ENCODE assay signal across 16 cellular contexts in the genomic region with DNA sequence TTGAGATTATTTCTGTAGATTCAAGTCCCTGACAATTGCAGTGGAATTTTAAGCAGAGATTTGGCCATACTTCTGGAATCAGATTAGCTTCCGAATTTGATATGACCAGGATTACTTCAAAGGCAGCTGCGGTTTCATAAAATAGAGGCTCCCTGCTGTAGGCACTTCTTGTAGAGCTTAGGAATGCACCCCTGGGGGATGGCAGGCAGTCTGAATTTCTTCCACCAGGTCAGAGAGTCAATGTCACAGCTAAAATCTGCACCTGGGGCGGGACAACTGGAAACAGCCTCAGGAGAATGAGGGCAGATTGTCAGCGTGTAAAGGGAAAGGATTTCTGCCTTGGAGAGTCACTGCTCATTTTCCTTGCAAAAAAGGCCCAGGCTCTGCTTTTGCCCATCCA.
DNase-seq lines count a peak whose midpoint lies in the region; ATAC-seq and TF ChIP-seq lines count a peak whose summit lies in the region.
"Had no signal": no experiment of that assay in that cellular context is flagged by ENCODE, and none has a peak within 500 bp of the region (broad histone marks: within the 10 kb centered on the region; RNA-seq: fewer than 3 reads in every experiment).

No MANE protein-coding gene starts in this region.

- peak overlapping the region in 8 of 11 experiments; percentile 10 to 88 (median 78); a peak in 15 of 22 replicates for H3K4me2 ChIP-seq in BLaER1 treated with 17β-estradiol and CSF1 and Interleukin-3, amounts not matched to agents 10 nM and 100 nM
- H3K4me2 ChIP-seq in Loucy (ENCODE audit: low read depth, low read length, poor library complexity, severe bottlenecking), result no peak overlapping the region

- peaks cover 0 to 10% (median 0%) of the 10 kb centered on the region in 11 experiments; a peak in 6 of 22 replicates for H3K9me3 ChIP-seq in BLaER1 treated with 17β-estradiol and CSF1 and Interleukin-3, amounts not matched to agents 10 nM and 100 nM (replicated peaks in 1 of 11)
- H3K9me3 ChIP-seq in Loucy (ENCODE audit: insufficient read depth, low read depth, low read length), result no peaks in the 10 kb centered on the region
- no peaks in the 10 kb centered on the region for H3K9me3 ChIP-seq in SJCRH30 (replicated peaks)

- H3K36me3 ChIP-seq in BLaER1 treated with 17β-estradiol and CSF1 and Interleukin-3, amounts not matched to agents 10 nM and 100 nM, result no peaks in the 10 kb centered on the region
- H3K36me3 ChIP-seq in Loucy (ENCODE audit: insufficient read depth, low read length) (no peaks in the 10 kb centered on the region), SJCRH30 (no peaks in the 10 kb centered on the region)

- no peaks in the 10 kb centered on the region for H3K79me2 ChIP-seq in Loucy (ENCODE audit: insufficient read depth, low read length)

- H3K4me3 ChIP-seq in BLaER1 treated with 17β-estradiol and CSF1 and Interleukin-3, amounts not matched to agents 10 nM and 100 nM, result no peak overlapping the region
- H3K4me3 ChIP-seq in Loucy (ENCODE audit: low read length, poor library complexity, severe bottlenecking) (no peak overlapping the region), SJCRH30 (no peak overlapping the region)

- H3K4me3 Mint-ChIP-seq in nephron, result no peak overlapping the region
- H3K4me3 Mint-ChIP-seq: CD4-positive, alpha-beta T cell; HFFc6 had no signal

- peaks cover 25 to 58% (median 55%) of the 10 kb centered on the region in 10 experiments for H3K4me1 ChIP-seq in BLaER1 treated with 17β-estradiol and CSF1 and Interleukin-3, amounts not matched to agents 10 nM and 100 nM
- H3K4me1 ChIP-seq in Loucy (ENCODE audit: insufficient read depth, low read length, poor library complexity, severe bottlenecking), result peaks cover 84% of the 10 kb centered on the region
- H3K4me1 ChIP-seq in SJCRH30, result peaks cover 9% of the 10 kb centered on the region; the same call in 1 of the 2 replicates

- peaks cover 17% of the 10 kb centered on the region for H3K4me1 Mint-ChIP-seq in nephron

- peak; percentile 24 to 46 for DNase-seq in SJCRH30
- DNase-seq in NCI-H2196 (lab: John Stamatoyannopoulos, UW; ENCODE audit: unreplicated experiment), result no peak
- DNase-seq in T-helper 1 cell, result no peak
- DNase-seq: 8988T; AML-193; C1 segment of cervical spinal cord; Calu3; CD4-positive, alpha-beta T cell; DMS 273 treated with DMSO at 0.1 percent for 48 hours; HCEC 1CT; HFFc6 had no signal

- peaks cover 10% of the 10 kb centered on the region for H3K27me3 Mint-ChIP-seq in nephron (ENCODE audit: low read depth)
- H3K27me3 Mint-ChIP-seq: CD4-positive, alpha-beta T cell had no signal

- H3K9me3 Mint-ChIP-seq in nephron, result no peaks in the 10 kb centered on the region
- H3K9me3 Mint-ChIP-seq: CD4-positive, alpha-beta T cell; HFFc6 had no signal

- H4K20me1 ChIP-seq in BLaER1 treated with 17β-estradiol and CSF1 and Interleukin-3, amounts not matched to agents 10 nM and 100 nM, result peaks cover 0 to 9% (median 0%) of the 10 kb centered on the region in 11 experiments; a peak in 1 of 22 replicates
- H4K20me1 ChIP-seq in Loucy (ENCODE audit: insufficient read depth, low read length, poor library complexity, severe bottlenecking), result no peaks in the 10 kb centered on the region

- H3K27ac ChIP-seq in BLaER1 treated with 17β-estradiol and CSF1 and Interleukin-3, amounts not matched to agents 10 nM and 100 nM, result peak overlapping the region in 4 of 11 experiments; percentile 39 to 100 (median 84); a peak in 5 of 22 replicates
- no peak overlapping the region for H3K27ac ChIP-seq in SJCRH30

- no peaks in the 10 kb centered on the region for H3K9me2 ChIP-seq in Loucy (replicated peaks; ENCODE audit: low read depth, low read length)

- TF ChIP-seq CTCF in Loucy (conservative IDR thresholded peaks at IDR 0.05; ENCODE audit: low read length), result no peak
- TF ChIP-seq CTCF in nephron (IDR thresholded peaks at IDR 0.05; ENCODE audit: unreplicated experiment in 3 of 3), result no peak

- H3K9ac ChIP-seq in BLaER1 treated with 17β-estradiol and CSF1 and Interleukin-3, amounts not matched to agents 10 nM and 100 nM, result peak overlapping the region in 1 of 11 experiments; percentile 42; a peak in 2 of 22 replicates
- H3K9ac ChIP-seq in Loucy (ENCODE audit: low read depth, low read length, poor library complexity, severe bottlenecking), result no peak overlapping the region

- ATAC-seq in GM21360 (IDR thresholded peaks at IDR 0.05; ENCODE audit: unreplicated experiment), result no peak
- no peak for ATAC-seq in GM19452 (IDR thresholded peaks at IDR 0.05; ENCODE audit: unreplicated experiment)

- no peaks in the 10 kb centered on the region for H3K36me3 Mint-ChIP-seq in nephron (ENCODE audit: low read depth)

- H3K27me3 ChIP-seq in BLaER1 treated with 17β-estradiol and CSF1 and Interleukin-3, amounts not matched to agents 10 nM and 100 nM, result no peaks in the 10 kb centered on the region; a peak in 1 of 22 replicates
- H3K27me3 ChIP-seq in Loucy (ENCODE audit: insufficient read depth, low read length, poor library complexity, severe bottlenecking) (no peaks in the 10 kb centered on the region), SJCRH30 (no peaks in the 10 kb centered on the region; the same call in 1 of the 2 replicates)

- peak overlapping the region; percentile 13; the same call in 1 of the 2 replicates for H2AFZ ChIP-seq in Loucy (ENCODE audit: low read length)

- peaks cover 5% of the 10 kb centered on the region; the same call in 1 of the 2 replicates for H3F3A ChIP-seq in Loucy (ENCODE audit: low read depth)

- peak overlapping the region in 2 of 3 experiments; percentile 2 to 28 for H3K27ac Mint-ChIP-seq in nephron
- H3K27ac Mint-ChIP-seq: CD4-positive, alpha-beta T cell; HFFc6 had no signal

Comparison
In these comparisons a context has a peak if more than half of its experiments do, and no peak if none do; other contexts are left out.
1. DNase-seq: peak in SJCRH30 (2 of 2); none in NCI-H2196 (single experiment) and T-helper 1 cell (0 of 5).